Comparison of ENCODE assay signal across 8 cellular contexts in the genomic region with DNA sequence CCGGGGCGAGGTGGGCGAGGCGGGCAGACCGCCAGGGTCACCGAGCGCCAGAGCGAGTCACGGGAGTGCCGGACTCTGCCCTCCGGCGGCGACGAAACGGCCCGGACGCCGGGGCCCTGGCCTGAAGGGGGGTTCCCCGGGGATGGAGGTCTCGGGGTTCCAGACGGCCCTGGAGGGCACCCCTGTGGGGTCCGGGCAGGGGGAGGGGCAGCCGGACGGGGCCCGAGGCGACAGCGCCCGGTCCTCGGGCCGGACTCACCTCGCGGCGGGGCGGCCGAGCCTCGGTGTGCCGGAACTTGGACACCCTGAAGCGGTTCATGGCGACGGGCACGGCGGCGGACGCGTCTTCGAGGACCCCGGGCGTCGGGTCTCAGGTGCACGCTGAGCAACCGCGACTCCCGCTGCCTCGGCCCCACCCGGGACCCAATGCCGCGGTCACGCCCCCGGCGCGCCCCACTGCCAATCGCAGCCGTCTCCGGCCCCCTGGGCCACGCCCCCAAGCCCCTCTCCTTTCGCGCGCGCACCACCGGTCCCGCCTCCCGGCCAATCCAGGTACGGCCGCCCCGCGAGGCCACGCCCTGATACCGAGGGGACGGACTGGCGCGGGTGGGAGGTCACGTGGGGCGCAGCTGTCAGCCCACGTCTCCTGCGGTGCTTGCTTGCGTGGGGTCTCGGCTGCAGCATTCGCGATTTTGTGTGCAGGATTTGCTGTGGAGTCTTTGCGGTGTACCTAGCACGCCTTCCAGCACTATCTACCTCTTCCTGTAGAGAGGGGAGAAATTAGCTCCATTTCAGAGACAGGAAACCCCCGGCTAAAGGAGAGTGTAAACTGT. TPM values are rescaled to one million over a fixed set of nuclear protein-coding genes. Genes with fewer than 3 reads are reported as not detected.
A peak's percentile ranks its signal among the peaks of the same experiment; 100 is the strongest.
DNase-seq lines count a peak whose midpoint lies in the region; FAIRE-seq and TF ChIP-seq lines count a peak whose summit lies in the region.

Gene CORO7 (minus strand): TSS at position 397 of the 833 bp plus-strand sequence. CDS start 78 bp downstream, at position 319.

- DNase-seq in GM03348 (ENCODE audit: low spot score) (peak; percentile 99), HEK293T (ENCODE audit: extremely low spot score) (peak; percentile 97), NAMALWA (ENCODE audit: low spot score) (peak; percentile 96), SK-N-DZ (ENCODE audit: low spot score) (peak; percentile 88), frontal cortex (ENCODE audit: low spot score in 2 of 2) (peak; percentile 95 to 97)
- peak; percentile 98 for DNase-seq in activated naive CD4-positive, alpha-beta T cell treated with Interleukin-2 at 50 U/mL for 16 hours

- peak within 1 kb of the TSS; percentile 92 to 99 for H3K4me3 ChIP-seq in neutrophil (ENCODE audit: low read depth in 1 of 2, low read length in 1 of 2)

- no peaks in the 10 kb centered on the region for H3K27me3 ChIP-seq in neutrophil

- POLR2A ChIA-PET in HEK293T (lab: Yijun Ruan, JAX), result interaction anchor here (1.0 to 1.7 kb wide), 4 partner anchors 8 to 65 kb away, joined by 3 to 7 read pairs (median 4); partner anchors contain the start of gene PAM16

- TF ChIP-seq CTCF in neutrophil (IDR thresholded peaks at IDR 0.05) (peak; percentile 65), subcutaneous adipose tissue (IDR thresholded peaks at IDR 0.05; ENCODE audit: low read depth) (no peak)

- peak within 1 kb of the TSS; percentile 99 for H3K27ac ChIP-seq in neutrophil

- no peak for FAIRE-seq in frontal cortex (lab: Jason Lieb, UNC)

- CTCF ChIA-PET in HEK293T (lab: Yijun Ruan, JAX), result interaction anchor here (0.5 to 5.8 kb wide), 2 partner anchors 13 to 62 kb away, joined by 3 to 54 read pairs; no protein-coding TSS in a partner anchor

- peaks cover 26% of the 10 kb centered on the region for H3K36me3 ChIP-seq in neutrophil

- H3K4me1 ChIP-seq in neutrophil (ENCODE audit: control insufficient read depth in 1 of 2, insufficient read depth in 1 of 2, low read depth in 1 of 2, low read length in 1 of 2), result peaks cover 27% of the 10 kb centered on the region in 2 experiments

- H3K9me3 ChIP-seq in neutrophil, result no peaks in the 10 kb centered on the region

TF ChIP-seq in HEK293T, 16 proteins besides CTCF, POLR2A, EP300 and RAD21:
- TF ChIP-seq PKNOX1 (IDR thresholded peaks at IDR 0.05) (peak; percentile 72), ARNT (IDR thresholded peaks at IDR 0.05) (no peak), HDGF (IDR thresholded peaks at IDR 0.05; ENCODE audit: borderline replicate concordance) (0 out of 2 replicates have a peak, but pooled peaks have one; percentile 86), L3MBTL2 (conservative IDR thresholded peaks at IDR 0.05) (peak; percentile 67), TARDBP (IDR thresholded peaks at IDR 0.05) (peak; percentile 81), FOXK2 (IDR thresholded peaks at IDR 0.05) (no peak)

RNA-seq across cellular contexts. Expression of gene CORO7, which starts in this region (rescaled TPM):
- 39.0 and 46.4 TPM in 2 replicates for polyA plus RNA-seq in SK-N-DZ (2014; cell fraction: cytosol; rRNA removed)
- 187 and 190 TPM in 2 replicates for polyA plus RNA-seq in SK-N-DZ (2014; cell fraction: nucleus; rRNA removed)
- total RNA-seq in frontal cortex (39.1 TPM), subcutaneous adipose tissue (10 to 100 TPM; 15.5 to 40.9 (median 24.7) TPM)

Comparison
In these comparisons a context has a peak if more than half of its experiments do, and no peak if none do; other contexts are left out.
1. Peak in every context shown above with its lines: DNase-seq, H3K4me3 ChIP-seq and H3K27ac ChIP-seq.